In genomic region chr1:107532318-107532717, GRCh38 we compare ENCODE assay signal across 14 cellular contexts.
DNase-seq lines count a peak whose midpoint lies in the region; ATAC-seq, FAIRE-seq and TF ChIP-seq lines count a peak whose summit lies in the region.
"Had no signal": no experiment of that assay in that cellular context is flagged by ENCODE, and none has a peak within 500 bp of the region (broad histone marks: within the 10 kb centered on the region; RNA-seq: fewer than 3 reads in every experiment).

No MANE protein-coding gene starts in this region.

- no peak overlapping the region for H3K4me3 ChIP-seq in lower lobe of right lung
- H3K4me3 ChIP-seq: prostate gland had no signal

- intact Hi-C loops in lower lobe of right lung (cut with DNase I) = no loop called here

- ATAC-seq in GM19023 (IDR thresholded peaks at IDR 0.05; ENCODE audit: unreplicated experiment) (no peak), lower lobe of right lung (no peak), HG02642 (IDR thresholded peaks at IDR 0.05; ENCODE audit: poor library complexity, unreplicated experiment) (no peak)
- ATAC-seq: left cardiac atrium had no signal

- no peaks in the 10 kb centered on the region for H3K4me1 ChIP-seq in lower lobe of right lung

- no peak overlapping the region for H3K27ac ChIP-seq in lower lobe of right lung
- H3K27ac ChIP-seq: prostate gland had no signal

- FAIRE-seq in islet of Langerhans (lab: Jason Lieb, UNC) = peak; percentile 71

- H3K9me3 ChIP-seq in lower lobe of right lung = no peaks in the 10 kb centered on the region
- H3K9me3 ChIP-seq: prostate gland had no signal

- H3K36me3 ChIP-seq in lower lobe of right lung = no peaks in the 10 kb centered on the region
- H3K36me3 ChIP-seq: prostate gland had no signal

- H3K27me3 ChIP-seq in lower lobe of right lung (ENCODE audit: low read depth) = no peaks in the 10 kb centered on the region

- DNase-seq in DMS53 (lab: John Stamatoyannopoulos, UW) = peak; percentile 92
- DNase-seq in NCI-H1694 (lab: John Stamatoyannopoulos, UW) = peak; percentile 83
- peak; percentile 40 for DNase-seq in NCI-H82 treated with DMSO at 0.1 percent for 48 hours (lab: John Stamatoyannopoulos, UW; ENCODE audit: unreplicated experiment)
- no peak for DNase-seq in lower lobe of right lung
- DNase-seq in AG08395 (ENCODE audit: low spot score) = no peak
- DNase-seq: activated B cell treated with CpG ODN at 0.5 μM for 24 hours; activated CD8-positive, alpha-beta memory T cell treated with anti-CD3 and anti-CD28 coated beads, Interleukin-2, amount 50 U/mL, for 48 hours; activated naive CD4-positive, alpha-beta T cell treated with anti-CD3 and anti-CD28 coated beads, Interleukin-2, amount 50 U/mL, for 16 hours; caudate nucleus; left cardiac atrium had no signal

- no peak for TF ChIP-seq CTCF in lower lobe of right lung (IDR thresholded peaks at IDR 0.05)

Comparison
In these comparisons a context has a peak if more than half of its experiments do, and no peak if none do; other contexts are left out.
1. DNase-seq: peak in DMS53 (single experiment), NCI-H1694 (single experiment) and NCI-H82 treated with DMSO at 0.1 percent for 48 hours (single experiment); none in lower lobe of right lung (single experiment) and AG08395 (single experiment).